In genomic region chr12:116244474-116245090, GRCh38 we compare ENCODE assay signal across 14 cellular contexts. TPM values are rescaled to one million over a fixed set of nuclear protein-coding genes. Genes with fewer than 3 reads are reported as not detected.
DNase-seq lines count a peak whose midpoint lies in the region; ATAC-seq and TF ChIP-seq lines count a peak whose summit lies in the region.
"Had no signal": no experiment of that assay in that cellular context is flagged by ENCODE, and none has a peak within 500 bp of the region (broad histone marks: within the 10 kb centered on the region; RNA-seq: fewer than 3 reads in every experiment).

No MANE protein-coding gene starts in this region.

- intact Hi-C loops in Right ventricle myocardium inferior (cut with DNase I) (no loop called here), stomach (cut with DNase I; ENCODE audit: low total_unique reads) (no loop called here), A673 (cut with micrococcal nuclease; ENCODE audit: unreplicated experiment) (no loop called here)

- H3K4me2 ChIP-seq in mesenchymal stem cell (ENCODE audit: low read length, poor library complexity, severe bottlenecking), result peak overlapping the region; percentile 11

- 64% methylated on average over 4 of the region's 6 CpGs for WGBS in mesenchymal stem cell
- WGBS in stomach, 5 donors, result 68 to 78% (median 77%) methylated on average over 6 of the region's 6 CpGs

- no peak overlapping the region for H3K4me3 ChIP-seq in cardiac muscle cell
- no peak overlapping the region for H3K4me3 ChIP-seq in mesenchymal stem cell (ENCODE audit: insufficient read depth in 1 of 2, low read depth in 1 of 2, low read length in 2 of 2)
- H3K4me3 ChIP-seq in stomach, result no peak overlapping the region
- H3K4me3 ChIP-seq in A673 (ENCODE audit: low read depth, low read length, poor library complexity, severe bottlenecking), result no peak overlapping the region
- H3K4me3 ChIP-seq: thoracic aorta had no signal

- H3K27me3 ChIP-seq in cardiac muscle cell (no peaks in the 10 kb centered on the region), mesenchymal stem cell (ENCODE audit: control insufficient read depth in 1 of 2, insufficient read depth in 1 of 2, low read length in 2 of 2) (no peaks in the 10 kb centered on the region), stomach (no peaks in the 10 kb centered on the region), A673 (replicated peaks; ENCODE audit: insufficient read depth, low read depth, low read length, poor library complexity) (no peaks in the 10 kb centered on the region)

- no TSS peak for BruUV-seq in A673 (replicated peaks; lab: Mats Ljungman, UMichigan)

- TF ChIP-seq EP300 in stomach (IDR thresholded peaks at IDR 0.05), result no peak

- H3K9ac ChIP-seq in mesenchymal stem cell (ENCODE audit: low read length), result no peak overlapping the region

- TF ChIP-seq CTCF in cardiac muscle cell (IDR thresholded peaks at IDR 0.05; ENCODE audit: low read depth, low read length), result no peak
- no peak for TF ChIP-seq CTCF in stomach (IDR thresholded peaks at IDR 0.05)
- no peak for TF ChIP-seq CTCF in A673 (conservative IDR thresholded peaks at IDR 0.05; ENCODE audit: low read depth, low read length)

- no peak overlapping the region for H4K8ac ChIP-seq in mesenchymal stem cell (ENCODE audit: low read length)

- H3K4me1 ChIP-seq in cardiac muscle cell (ENCODE audit: low read depth), result peaks cover 52% of the 10 kb centered on the region
- peaks cover 10% of the 10 kb centered on the region for H3K4me1 ChIP-seq in mesenchymal stem cell (ENCODE audit: control insufficient read depth, insufficient read depth, low read depth, low read length)
- H3K4me1 ChIP-seq in stomach, result peaks cover 50 to 93% (median 81%) of the 10 kb centered on the region in 4 donors
- H3K4me1 ChIP-seq in A673 (ENCODE audit: insufficient read depth, low read length, poor library complexity, severe bottlenecking), result peaks cover 37% of the 10 kb centered on the region

- H2AFZ ChIP-seq in mesenchymal stem cell (ENCODE audit: low read depth, low read length), result no peak overlapping the region

- H3K36me3 ChIP-seq in cardiac muscle cell (no peaks in the 10 kb centered on the region), mesenchymal stem cell (ENCODE audit: control insufficient read depth in 1 of 2, insufficient read depth in 2 of 2, low read depth in 1 of 2, low read length in 2 of 2) (no peaks in the 10 kb centered on the region), stomach (no peaks in the 10 kb centered on the region), A673 (ENCODE audit: insufficient read depth, low read length, poor library complexity, severe bottlenecking) (no peaks in the 10 kb centered on the region)
- H3K36me3 ChIP-seq: thoracic aorta had no signal

- H3K14ac ChIP-seq in mesenchymal stem cell (ENCODE audit: low read length in 2 of 2), result peak overlapping the region in 1 of 2 experiments; percentile 65

- H3K18ac ChIP-seq in mesenchymal stem cell (ENCODE audit: low read depth in 1 of 2, low read length in 2 of 2), result peak overlapping the region; percentile 18 to 43

- CTCF ChIA-PET in A673 (lab: Charles Lee), result no interaction called here

- H3K36me3 Mint-ChIP-seq in activated T-helper 17 cell treated with anti-CD3 and anti-CD28 coated beads, Interleukin-2, amount 50 U/mL, for 72 hours (ENCODE audit: low read depth), result no peaks in the 10 kb centered on the region

- H3K27ac ChIP-seq in cardiac muscle cell (peak overlapping the region; percentile 66), mesenchymal stem cell (ENCODE audit: low read length, poor library complexity, severe bottlenecking) (peak overlapping the region; percentile 80), stomach (peak overlapping the region in 4 of 5 donors; percentile 36 to 59 (median 46)), A673 (ENCODE audit: low read depth, low read length, poor library complexity, severe bottlenecking) (no peak overlapping the region)
- H3K27ac ChIP-seq: thoracic aorta had no signal

- TF ChIP-seq POLR2A in stomach (IDR thresholded peaks at IDR 0.05), result no peak

- ATAC-seq in Right ventricle myocardium inferior (no peak), HG02870 (IDR thresholded peaks at IDR 0.05; ENCODE audit: unreplicated experiment) (no peak), HG03196 (IDR thresholded peaks at IDR 0.05; ENCODE audit: unreplicated experiment) (no peak)
- ATAC-seq in activated T-helper 17 cell treated with anti-CD3 and anti-CD28 coated beads, Interleukin-2, amount 50 U/mL, for 72 hours (replicated peaks), result no peak

- H2BK12ac ChIP-seq in mesenchymal stem cell (ENCODE audit: low read length in 2 of 2), result no peak overlapping the region

- H3K79me1 ChIP-seq in mesenchymal stem cell (replicated peaks; ENCODE audit: low read length, poor library complexity, severe bottlenecking), result no peaks in the 10 kb centered on the region

- peaks cover 57% of the 10 kb centered on the region for H3K4me1 Mint-ChIP-seq in activated T-helper 17 cell treated with anti-CD3 and anti-CD28 coated beads, Interleukin-2, amount 50 U/mL, for 72 hours

- no peak overlapping the region for H2BK5ac ChIP-seq in mesenchymal stem cell (ENCODE audit: low read depth, low read length, poor library complexity, severe bottlenecking)

- peak overlapping the region in 1 of 2 experiments; percentile 50 for H3K4ac ChIP-seq in mesenchymal stem cell (ENCODE audit: low read depth in 1 of 2, low read length in 2 of 2)

- no peak overlapping the region for H3K23ac ChIP-seq in mesenchymal stem cell (ENCODE audit: low read length in 2 of 2)

- no peaks in the 10 kb centered on the region for H3K27me3 Mint-ChIP-seq in activated T-helper 17 cell treated with anti-CD3 and anti-CD28 coated beads, Interleukin-2, amount 50 U/mL, for 72 hours

- peak overlapping the region; percentile 29 for H3K4me3 Mint-ChIP-seq in activated T-helper 17 cell treated with anti-CD3 and anti-CD28 coated beads, Interleukin-2, amount 50 U/mL, for 72 hours
- H3K4me3 Mint-ChIP-seq: T-helper 1 cell treated with Interleukin-12 subunit alpha and Interleukin-12 subunit beta and Interleukin-4 antibody, amounts not matched to agents 30 μg/mL and 1 μg/mL, for 36 hours had no signal

- no peak for DNase-seq in cardiac muscle cell (ENCODE audit: low read depth in 1 of 2, low spot score in 1 of 2)
- DNase-seq in Right ventricle myocardium inferior (ENCODE audit: missing footprints), result no peak
- no peak for DNase-seq in mesenchymal stem cell
- no peak for DNase-seq in stomach
- DNase-seq in A673 (ENCODE audit: low spot score), result no peak
- DNase-seq: activated CD4-positive, alpha-beta T cell treated with anti-CD3 and anti-CD28 coated beads for 1 hour; activated CD8-positive, alpha-beta memory T cell treated with anti-CD3 and anti-CD28 coated beads, Interleukin-2, amount 50 U/mL, for 48 hours; islet precursor cell; NCI-H2029 treated with DMSO at 0.1 percent for 48 hours had no signal

- H4K91ac ChIP-seq in mesenchymal stem cell (ENCODE audit: low read length), result no peak overlapping the region

- H2BK15ac ChIP-seq in mesenchymal stem cell (ENCODE audit: low read depth, poor library complexity, severe bottlenecking), result no peak overlapping the region

- no peaks in the 10 kb centered on the region for H3K9me3 ChIP-seq in cardiac muscle cell (ENCODE audit: low read depth)
- H3K9me3 ChIP-seq in mesenchymal stem cell (ENCODE audit: control insufficient read depth, low read length), result peaks cover 8% of the 10 kb centered on the region
- H3K9me3 ChIP-seq in stomach, result no peaks in the 10 kb centered on the region
- peaks cover 9% of the 10 kb centered on the region for H3K9me3 ChIP-seq in A673 (ENCODE audit: low read depth, low read length, poor library complexity, severe bottlenecking)
- H3K9me3 ChIP-seq: thoracic aorta had no signal

- no peak overlapping the region for H2BK120ac ChIP-seq in mesenchymal stem cell (ENCODE audit: low read depth, low read length)

- H2AK5ac ChIP-seq in mesenchymal stem cell (ENCODE audit: low read length, severe bottlenecking), result peak overlapping the region; percentile 94

- peak overlapping the region; percentile 37 for H3K27ac Mint-ChIP-seq in activated T-helper 17 cell treated with anti-CD3 and anti-CD28 coated beads, Interleukin-2, amount 50 U/mL, for 72 hours

- H3K9me3 Mint-ChIP-seq in activated T-helper 17 cell treated with anti-CD3 and anti-CD28 coated beads, Interleukin-2, amount 50 U/mL, for 72 hours, result no peaks in the 10 kb centered on the region

- POLR2A ChIA-PET in A673 (lab: Charles Lee; ENCODE audit: low non-redundant PET), result no interaction called here

RNA-seq across cellular contexts. Expression of gene MED13L, which starts 32.9 kb away (rescaled TPM):
- total RNA-seq in cardiac muscle cell, result 49.5 and 94.3 TPM in 2 replicates
- 31.3 and 39.2 TPM in 2 replicates for polyA plus RNA-seq in cardiac muscle cell
- total RNA-seq in Right ventricle myocardium inferior, result 59.8 TPM
- total RNA-seq in activated T-helper 17 cell treated with anti-CD3 and anti-CD28 coated beads, Interleukin-2, amount 50 U/mL, for 72 hours, result 10 to 100 TPM; 49.9 to 56.2 TPM
- 24.7 TPM for polyA plus RNA-seq in mesenchymal stem cell (2013, experiment 1 of 2)
- 25.6 TPM for polyA plus RNA-seq in mesenchymal stem cell (2013, experiment 2 of 2)
- total RNA-seq in stomach, result 100 to 1,000 TPM in 3 of 5 donors, 10 to 100 TPM in 2; 56.2 to 305 (median 122) TPM
- 10 to 100 TPM; 10.4 to 14.5 (median 12.4) TPM for polyA plus RNA-seq in stomach
- 88.0 and 94.1 TPM in 2 replicates for total RNA-seq in A673 (2021)
